ENCODE assay signal across 8 cellular contexts in genomic region chr2:119366161-119366648, GRCh38. TPM values are rescaled to one million over a fixed set of nuclear protein-coding genes. Genes with fewer than 3 reads are reported as not detected.
A peak's percentile ranks its signal among the peaks of the same experiment; 100 is the strongest.
DNase-seq lines count a peak whose midpoint lies in the region; ATAC-seq, FAIRE-seq and TF ChIP-seq lines count a peak whose summit lies in the region.

No MANE protein-coding gene starts in this region.

- no peaks in the 10 kb centered on the region for H3K9me3 Mint-ChIP-seq in activated naive CD4-positive, alpha-beta T cell treated with anti-CD3 and anti-CD28 coated beads for 36 hours

- H3K4me1 Mint-ChIP-seq in activated naive CD4-positive, alpha-beta T cell treated with anti-CD3 and anti-CD28 coated beads for 36 hours (ENCODE audit: low read depth) = peaks cover 42% of the 10 kb centered on the region

- no peak for DNase-seq in activated naive CD4-positive, alpha-beta T cell treated with anti-CD3 and anti-CD28 coated beads for 36 hours
- DNase-seq in activated naive CD4-positive, alpha-beta T cell (lab: John Stamatoyannopoulos, UW) = no peak
- DNase-seq in WERI-Rb-1 (no peak), foreskin keratinocyte (peak in 1 of 2 donors; percentile 27), pancreas (no peak), NCI-H1105 treated with DMSO at 0.1 percent for 48 hours (lab: John Stamatoyannopoulos, UW) (no peak), NCI-H1930 (lab: John Stamatoyannopoulos, UW) (no peak)

- no peaks in the 10 kb centered on the region for H3K27me3 ChIP-seq in WERI-Rb-1 (ENCODE audit: insufficient read depth, low read depth, severe bottlenecking)
- no peaks in the 10 kb centered on the region for H3K27me3 ChIP-seq in foreskin keratinocyte
- H3K27me3 ChIP-seq in pancreas = no peaks in the 10 kb centered on the region

- intact Hi-C loops in activated naive CD4-positive, alpha-beta T cell treated with anti-CD3 and anti-CD28 coated beads for 36 hours (cut with micrococcal nuclease) = loop anchor here (1.0 to 10.0 kb wide), 11 partner anchors 313 to 1552 kb away; partner anchors contain the start of genes CCDC93, DDX18, EPB41L5 and INSIG2
- intact Hi-C loops in pancreas (cut with DNase I) = no loop called here

- peaks cover 22% of the 10 kb centered on the region for H3K36me3 Mint-ChIP-seq in activated naive CD4-positive, alpha-beta T cell treated with anti-CD3 and anti-CD28 coated beads for 36 hours (ENCODE audit: low read depth)

- peak overlapping the region; percentile 92 for H3K27ac Mint-ChIP-seq in activated naive CD4-positive, alpha-beta T cell treated with anti-CD3 and anti-CD28 coated beads for 36 hours

- H3K36me3 ChIP-seq in WERI-Rb-1 (peaks cover 26% of the 10 kb centered on the region), pancreas (peaks cover 0 to 14% (median 0%) of the 10 kb centered on the region in 3 donors)

- TF ChIP-seq CTCF in WERI-Rb-1 (IDR thresholded peaks at IDR 0.05; ENCODE audit: low read depth, low read length) = no peak
- no peak for TF ChIP-seq CTCF in foreskin keratinocyte (conservative IDR thresholded peaks at IDR 0.05)
- TF ChIP-seq CTCF in pancreas (IDR thresholded peaks at IDR 0.05) = no peak

- FAIRE-seq in pancreas (lab: Jason Lieb, UNC) = no peak

- H3K4me3 ChIP-seq in WERI-Rb-1 (ENCODE audit: low read depth, low read length) (peak overlapping the region; percentile 66), pancreas (peak overlapping the region; percentile 50 to 67 (median 64))

- H3K4me1 ChIP-seq in foreskin keratinocyte (peaks cover 11% of the 10 kb centered on the region), pancreas (peaks cover 7 to 17% (median 8%) of the 10 kb centered on the region in 3 donors)

- no peaks in the 10 kb centered on the region for H3K27me3 Mint-ChIP-seq in activated naive CD4-positive, alpha-beta T cell treated with anti-CD3 and anti-CD28 coated beads for 36 hours (ENCODE audit: low read depth)

- CTCF ChIA-PET in activated naive CD4-positive, alpha-beta T cell treated with anti-CD3 and anti-CD28 coated beads for 36 hours (lab: Charles Lee) = no interaction called here

- 1% methylated on average over 17 of the region's 17 CpGs for WGBS in pancreas, 2 donors

- H3K4me3 Mint-ChIP-seq in activated naive CD4-positive, alpha-beta T cell treated with anti-CD3 and anti-CD28 coated beads for 36 hours = peak overlapping the region; percentile 99

- H3K9me3 ChIP-seq in WERI-Rb-1 (ENCODE audit: severe bottlenecking) (peaks cover 3% of the 10 kb centered on the region), pancreas (no peaks in the 10 kb centered on the region)

- H3K27ac ChIP-seq in WERI-Rb-1 = peak overlapping the region; percentile 86
- peak overlapping the region; percentile 85 for H3K27ac ChIP-seq in foreskin keratinocyte
- peak overlapping the region; percentile 63 to 84 (median 80) for H3K27ac ChIP-seq in pancreas

- peak; percentile 2 for ATAC-seq in HG03064 (IDR thresholded peaks at IDR 0.05; ENCODE audit: low read depth, unreplicated experiment)
- peak; percentile 2 for ATAC-seq in foreskin keratinocyte
- ATAC-seq in pancreas = peak; percentile 10 to 27 (median 24)

RNA-seq across cellular contexts. Expression of gene C2orf76, which starts 0.4 kb away (rescaled TPM):
- total RNA-seq in activated naive CD4-positive, alpha-beta T cell treated with anti-CD3 and anti-CD28 coated beads for 36 hours = 10 to 100 TPM in 1 of 2 experiments, 1 to 10 TPM in 1; 9.5 to 11.1 TPM
- total RNA-seq in foreskin keratinocyte = 6.8 and 6.9 TPM in 2 replicates
- polyA plus RNA-seq in foreskin keratinocyte = 9.2 and 10.9 TPM in 2 replicates
- total RNA-seq in pancreas = 1 to 10 TPM; 3.8 to 6.1 (median 5.1) TPM
- polyA plus RNA-seq in pancreas = 10 to 100 TPM; 11.5 to 12.0 TPM

RNA-seq across cellular contexts. Expression of gene DBI, which starts 0.6 kb away (rescaled TPM):
- 100 to 1,000 TPM; 133 to 134 TPM for total RNA-seq in activated naive CD4-positive, alpha-beta T cell treated with anti-CD3 and anti-CD28 coated beads for 36 hours
- total RNA-seq in foreskin keratinocyte = 457 and 495 TPM in 2 replicates
- polyA plus RNA-seq in foreskin keratinocyte = 771 and 820 TPM in 2 replicates
- 10 to 100 TPM; 20.6 to 58.8 (median 27.5) TPM for total RNA-seq in pancreas
- polyA plus RNA-seq in pancreas = 100 to 1,000 TPM; 126 to 200 TPM
